8 cellular contexts compared by ENCODE assay signal in the genomic region with DNA sequence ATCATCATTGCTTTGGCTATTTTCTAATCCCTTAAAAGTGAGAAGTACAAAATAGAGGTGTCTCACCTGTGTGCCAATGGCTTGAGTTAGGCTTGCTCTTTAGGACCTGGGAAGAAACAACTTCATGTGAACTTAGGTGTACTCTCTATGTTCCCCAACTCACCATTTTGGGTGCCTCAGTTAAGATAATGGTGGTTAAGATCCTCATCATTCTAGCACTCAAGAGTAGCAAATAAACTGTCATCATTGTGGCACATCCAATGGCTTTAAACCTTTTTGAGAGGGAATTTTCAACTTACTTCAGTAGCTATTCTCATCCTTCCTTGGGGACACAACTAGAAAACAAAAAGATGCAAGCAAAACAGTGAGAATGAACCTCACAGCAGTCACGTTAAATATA. TPM values are rescaled to one million over a fixed set of nuclear protein-coding genes. Genes with fewer than 3 reads are reported as not detected.
A peak's percentile ranks its signal among the peaks of the same experiment; 100 is the strongest.
DNase-seq lines count a peak whose midpoint lies in the region; ATAC-seq, FAIRE-seq and TF ChIP-seq lines count a peak whose summit lies in the region.

No MANE protein-coding gene starts in this region.

- peaks cover 38% of the 10 kb centered on the region for H4K20me1 ChIP-seq in HepG2 (ENCODE audit: insufficient read depth, low read length)

- H3K27me3 ChIP-seq in left ventricle myocardium inferior (ENCODE audit: low read depth) (no peaks in the 10 kb centered on the region), HepG2 (ENCODE audit: control insufficient read depth in 1 of 2, insufficient read depth in 2 of 2, low read length in 2 of 2) (no peaks in the 10 kb centered on the region; a peak in 1 of 5 replicates), upper lobe of right lung (no peaks in the 10 kb centered on the region)

- no peaks in the 10 kb centered on the region for H3K9me3 Mint-ChIP-seq in activated naive CD8-positive, alpha-beta T cell treated with anti-CD3 and anti-CD28 coated beads, Interleukin-2, amount 50 U/mL, for 24 hours

- H3K27me3 Mint-ChIP-seq in activated naive CD8-positive, alpha-beta T cell treated with anti-CD3 and anti-CD28 coated beads, Interleukin-2, amount 50 U/mL, for 24 hours, result peaks cover 8% of the 10 kb centered on the region

- peak overlapping the region; percentile 87 for H3K4me2 ChIP-seq in HepG2 (ENCODE audit: low read depth, low read length)

- BruUV-seq in HepG2 (replicated peaks; lab: Mats Ljungman, UMichigan), result no TSS peak

- in situ Hi-C loops in HepG2 (cut with HindIII; ENCODE audit: extremely low pct_ligation_motif_present, low pct_unique_long_range_greater_than_20kb), result loop anchor here (10.0 kb wide), 1 partner anchor 208 kb away; no protein-coding TSS in a partner anchor

- no peak overlapping the region for H2AFZ ChIP-seq in HepG2 (ENCODE audit: low read length)

- CTCF ChIA-PET in HepG2 (lab: Yijun Ruan, JAX; ENCODE audit: low intra/inter-chr PET ratio, low total read pairs), result no interaction called here

- no peak for TF ChIP-seq EP300 in HepG2 (IDR thresholded peaks at IDR 0.05; ENCODE audit: low read depth in 2 of 2, low read length in 2 of 2)
- no peak for TF ChIP-seq EP300 in HepG2 (CRISPR knock-in tag; IDR thresholded peaks at IDR 0.05; ENCODE audit: borderline replicate concordance)

- peak overlapping the region; percentile 100 for H3K27ac Mint-ChIP-seq in activated naive CD8-positive, alpha-beta T cell treated with anti-CD3 and anti-CD28 coated beads, Interleukin-2, amount 50 U/mL, for 24 hours

- H3K79me2 ChIP-seq in HepG2 (ENCODE audit: insufficient read depth, low read length), result peaks cover 28% of the 10 kb centered on the region

- no peak for TF ChIP-seq RAD21 in HepG2 (CRISPR knock-in tag; IDR thresholded peaks at IDR 0.05)

- POLR2A ChIA-PET in HepG2 (lab: Yijun Ruan, JAX), result interaction anchor here (1.6 to 3.2 kb wide), 3 partner anchors 51 to 389 kb away, joined by 5 to 25 read pairs (median 18); partner anchors contain the start of genes PRDX6 and SERPINC1

- peak overlapping the region; percentile 99 for H3K27ac ChIP-seq in left ventricle myocardium inferior (replicated peaks)
- H3K27ac ChIP-seq in HepG2 (ENCODE audit: extremely low read length, insufficient read depth, low read length), result peak overlapping the region; percentile 91
- H3K27ac ChIP-seq in upper lobe of right lung, result peak overlapping the region; percentile 96

- intact Hi-C loops in left ventricle myocardium inferior (cut with micrococcal nuclease) (no loop called here), Right ventricle myocardium inferior (cut with DNase I) (loop anchor here (5.0 kb wide), 1 partner anchor 156 kb away; the partner anchor contains the start of gene RC3H1), HepG2 (cut with micrococcal nuclease; ENCODE audit: unreplicated experiment) (loop anchor here (5.0 kb wide), 1 partner anchor 61 kb away; no protein-coding TSS in a partner anchor), upper lobe of right lung (cut with DNase I) (no loop called here)

- no peak for ATAC-seq in Right ventricle myocardium inferior
- no peak for ATAC-seq in activated naive CD8-positive, alpha-beta T cell treated with anti-CD3 and anti-CD28 coated beads, Interleukin-2, amount 50 U/mL, for 24 hours
- ATAC-seq in HepG2, result no peak
- ATAC-seq in upper lobe of right lung, result no peak
- ATAC-seq in GM18867 (IDR thresholded peaks at IDR 0.05; ENCODE audit: unreplicated experiment), result no peak
- no peak for ATAC-seq in HG02610 (IDR thresholded peaks at IDR 0.05; ENCODE audit: unreplicated experiment)

- H3K9ac ChIP-seq in HepG2 (ENCODE audit: insufficient read depth, low read depth, low read length), result peak overlapping the region; percentile 95

- 0% methylated on average over 1 of the region's 1 CpG for WGBS in HepG2 (ENCODE audit: low lambda C conversion rate)

- peaks cover 66% of the 10 kb centered on the region for H3K36me3 Mint-ChIP-seq in activated naive CD8-positive, alpha-beta T cell treated with anti-CD3 and anti-CD28 coated beads, Interleukin-2, amount 50 U/mL, for 24 hours (ENCODE audit: low read depth)

- FAIRE-seq in HepG2 (lab: Jason Lieb, UNC), result no peak

- H3K36me3 ChIP-seq in left ventricle myocardium inferior, result peaks cover 51% of the 10 kb centered on the region
- H3K36me3 ChIP-seq in HepG2 (replicated peaks in 1 of 2; ENCODE audit: control insufficient read depth in 1 of 2, insufficient read depth in 2 of 2, low read length in 2 of 2), result peaks cover 4 to 49% of the 10 kb centered on the region in 2 experiments
- peaks cover 44% of the 10 kb centered on the region for H3K36me3 ChIP-seq in upper lobe of right lung

- no peak for DNase-seq in left ventricle myocardium inferior
- no peak for DNase-seq in Right ventricle myocardium inferior (ENCODE audit: missing footprints)
- DNase-seq in activated naive CD8-positive, alpha-beta T cell treated with anti-CD3 and anti-CD28 coated beads, Interleukin-2, amount 50 U/mL, for 24 hours, result no peak
- no peak for DNase-seq in HepG2 (ENCODE audit: low spot score)
- no peak for DNase-seq in upper lobe of right lung
- no peak for DNase-seq in OCI-M2 (lab: John Stamatoyannopoulos, UW; ENCODE audit: unreplicated experiment)

- H3K4me3 Mint-ChIP-seq in activated naive CD8-positive, alpha-beta T cell treated with anti-CD3 and anti-CD28 coated beads, Interleukin-2, amount 50 U/mL, for 24 hours, result peak overlapping the region; percentile 99

- peaks cover 70% of the 10 kb centered on the region for H3K4me1 ChIP-seq in left ventricle myocardium inferior
- peaks cover 43% of the 10 kb centered on the region for H3K4me1 ChIP-seq in HepG2 (ENCODE audit: insufficient read depth, low read length)
- H3K4me1 ChIP-seq in upper lobe of right lung, result peaks cover 48% of the 10 kb centered on the region

- H3K9me3 ChIP-seq in left ventricle myocardium inferior (replicated peaks) (no peaks in the 10 kb centered on the region), HepG2 (ENCODE audit: low read length) (no peaks in the 10 kb centered on the region), upper lobe of right lung (no peaks in the 10 kb centered on the region)

- TF ChIP-seq CTCF in left ventricle myocardium inferior (IDR thresholded peaks at IDR 0.05; ENCODE audit: borderline replicate concordance), result no peak
- no peak for TF ChIP-seq CTCF in HepG2 (CRISPR knock-in tag; IDR thresholded peaks at IDR 0.05)
- no peak for TF ChIP-seq CTCF in upper lobe of right lung (IDR thresholded peaks at IDR 0.05)

- peaks cover 72% of the 10 kb centered on the region for H3K4me1 Mint-ChIP-seq in activated naive CD8-positive, alpha-beta T cell treated with anti-CD3 and anti-CD28 coated beads, Interleukin-2, amount 50 U/mL, for 24 hours

- TF ChIP-seq POLR2A in HepG2 (IDR thresholded peaks at IDR 0.05; ENCODE audit: insufficient read depth in 1 of 2, low read depth in 2 of 2, low read length in 2 of 2), result no peak

- H3K4me3 ChIP-seq in left ventricle myocardium inferior (peak overlapping the region; percentile 95), HepG2 (replicated peaks in 1 of 3; ENCODE audit: insufficient read depth in 1 of 3, low read depth in 2 of 3, low read length in 3 of 3) (peak overlapping the region; percentile 58 to 98 (median 85)), upper lobe of right lung (peak overlapping the region; percentile 92)

RNA-seq across cellular contexts. Expression of gene GAS5, which starts 1.3 kb away (rescaled TPM):
- 50.5 TPM for total RNA-seq in left ventricle myocardium inferior
- total RNA-seq in Right ventricle myocardium inferior, result 46.4 TPM
- 184 and 352 TPM in 2 replicates for total RNA-seq in HepG2 (2016; rRNA removed; fragmentation: Illumina TruSeq; extraction: Trizol)
- 468 and 530 TPM in 2 replicates for total RNA-seq in HepG2 (2016; cell fraction: cytosol; rRNA removed; fragmentation: Illumina TruSeq; extraction: Trizol; ENCODE audit: low read depth)
- 176 and 342 TPM in 2 replicates for total RNA-seq in HepG2 (2016; cell fraction: insoluble cytoplasmic fraction; rRNA removed; fragmentation: Illumina TruSeq; extraction: Trizol)
- total RNA-seq in HepG2 (2016; cell fraction: membrane; rRNA removed; fragmentation: Illumina TruSeq; extraction: Trizol), result 493 and 530 TPM in 2 replicates
- total RNA-seq in HepG2 (2016; cell fraction: nucleus; rRNA removed; fragmentation: Illumina TruSeq; extraction: Trizol), result 518 and 556 TPM in 2 replicates
- 687 and 738 TPM in 2 replicates for polyA plus RNA-seq in HepG2 (2011; rRNA removed)
- polyA plus RNA-seq in HepG2 (2011; cell fraction: cytosol; rRNA removed), result 564 and 847 TPM in 2 replicates
- polyA plus RNA-seq in HepG2 (2011; cell fraction: nucleus; rRNA removed), result 400 and 532 TPM in 2 replicates
- 512 and 724 TPM in 2 replicates for polyA plus RNA-seq in HepG2 (2012)
- polyA plus RNA-seq in HepG2 (2016; cell fraction: cytosol; fragmentation: Illumina TruSeq; extraction: Trizol; ENCODE audit: low read depth), result 421 and 462 TPM in 2 replicates
- 132 and 134 TPM in 2 replicates for polyA plus RNA-seq in HepG2 (2016; cell fraction: insoluble cytoplasmic fraction; fragmentation: Illumina TruSeq; extraction: Trizol; ENCODE audit: low read depth)
- 376 and 391 TPM in 2 replicates for polyA plus RNA-seq in HepG2 (2016; cell fraction: membrane; fragmentation: Illumina TruSeq; extraction: Trizol; ENCODE audit: low read depth)
- 612 and 634 TPM in 2 replicates for polyA plus RNA-seq in HepG2 (2016; cell fraction: nucleus; fragmentation: Illumina TruSeq; extraction: Trizol; ENCODE audit: insufficient read depth, low read depth)
- polyA minus RNA-seq in HepG2 (2011; rRNA and poly(A)+ RNA removed; ENCODE audit: low replicate concordance), result 146 and 679 TPM in 2 replicates
- polyA minus RNA-seq in HepG2 (2011; cell fraction: cytosol; rRNA and poly(A)+ RNA removed), result 112 and 117 TPM in 2 replicates
- 1,094 and 1,103 TPM in 2 replicates for polyA minus RNA-seq in HepG2 (2011; cell fraction: nucleus; rRNA and poly(A)+ RNA removed)
- 310 TPM for total RNA-seq in upper lobe of right lung

RNA-seq across cellular contexts. Expression of gene ZBTB37, which starts 1.7 kb away (rescaled TPM):
- total RNA-seq in left ventricle myocardium inferior, result 7.6 TPM
- 7.7 TPM for total RNA-seq in Right ventricle myocardium inferior
- 7.7 and 10.7 TPM in 2 replicates for total RNA-seq in HepG2 (2016; rRNA removed; fragmentation: Illumina TruSeq; extraction: Trizol)
- total RNA-seq in HepG2 (2016; cell fraction: cytosol; rRNA removed; fragmentation: Illumina TruSeq; extraction: Trizol; ENCODE audit: low read depth), result 0.61 and 0.97 TPM in 2 replicates
- total RNA-seq in HepG2 (2016; cell fraction: insoluble cytoplasmic fraction; rRNA removed; fragmentation: Illumina TruSeq; extraction: Trizol), result 7.5 and 9.9 TPM in 2 replicates
- 3.4 and 3.6 TPM in 2 replicates for total RNA-seq in HepG2 (2016; cell fraction: membrane; rRNA removed; fragmentation: Illumina TruSeq; extraction: Trizol)
- total RNA-seq in HepG2 (2016; cell fraction: nucleus; rRNA removed; fragmentation: Illumina TruSeq; extraction: Trizol), result 12.5 and 13.1 TPM in 2 replicates
- polyA plus RNA-seq in HepG2 (2011; rRNA removed), result 1.9 and 2.6 TPM in 2 replicates
- 0.75 and 0.81 TPM in 2 replicates for polyA plus RNA-seq in HepG2 (2011; cell fraction: cytosol; rRNA removed)
- 3.3 and 4.0 TPM in 2 replicates for polyA plus RNA-seq in HepG2 (2011; cell fraction: nucleus; rRNA removed)
- 1.6 and 1.9 TPM in 2 replicates for polyA plus RNA-seq in HepG2 (2012)
- polyA plus RNA-seq in HepG2 (2016; cell fraction: cytosol; fragmentation: Illumina TruSeq; extraction: Trizol; ENCODE audit: low read depth), result 0.12 and 0.14 TPM in 2 replicates
- 1.4 and 1.9 TPM in 2 replicates for polyA plus RNA-seq in HepG2 (2016; cell fraction: insoluble cytoplasmic fraction; fragmentation: Illumina TruSeq; extraction: Trizol; ENCODE audit: low read depth)
- polyA plus RNA-seq in HepG2 (2016; cell fraction: membrane; fragmentation: Illumina TruSeq; extraction: Trizol; ENCODE audit: low read depth), result 0.26 and 0.34 TPM in 2 replicates
- polyA plus RNA-seq in HepG2 (2016; cell fraction: nucleus; fragmentation: Illumina TruSeq; extraction: Trizol; ENCODE audit: insufficient read depth, low read depth), result 5.4 and 5.5 TPM in 2 replicates
- 11.7 and 14.4 TPM in 2 replicates for polyA minus RNA-seq in HepG2 (2011; rRNA and poly(A)+ RNA removed; ENCODE audit: low replicate concordance)
- polyA minus RNA-seq in HepG2 (2011; cell fraction: cytosol; rRNA and poly(A)+ RNA removed), result 4.0 and 4.2 TPM in 2 replicates
- 20.0 and 21.6 TPM in 2 replicates for polyA minus RNA-seq in HepG2 (2011; cell fraction: nucleus; rRNA and poly(A)+ RNA removed)
- 14.7 TPM for total RNA-seq in upper lobe of right lung

RNA-seq across cellular contexts. Expression of gene CENPL, which starts 41.8 kb away (rescaled TPM):
- total RNA-seq in left ventricle myocardium inferior, result 4.2 TPM
- total RNA-seq in Right ventricle myocardium inferior, result 3.3 TPM
- 14.2 and 17.9 TPM in 2 replicates for total RNA-seq in HepG2 (2016; rRNA removed; fragmentation: Illumina TruSeq; extraction: Trizol)
- total RNA-seq in HepG2 (2016; cell fraction: cytosol; rRNA removed; fragmentation: Illumina TruSeq; extraction: Trizol; ENCODE audit: low read depth), result 3.6 and 3.8 TPM in 2 replicates
- 16.3 and 18.9 TPM in 2 replicates for total RNA-seq in HepG2 (2016; cell fraction: insoluble cytoplasmic fraction; rRNA removed; fragmentation: Illumina TruSeq; extraction: Trizol)
- total RNA-seq in HepG2 (2016; cell fraction: membrane; rRNA removed; fragmentation: Illumina TruSeq; extraction: Trizol), result 10.5 and 11.6 TPM in 2 replicates
- 10.3 and 16.2 TPM in 2 replicates for total RNA-seq in HepG2 (2016; cell fraction: nucleus; rRNA removed; fragmentation: Illumina TruSeq; extraction: Trizol)
- polyA plus RNA-seq in HepG2 (2011; rRNA removed), result 2.4 and 4.4 TPM in 2 replicates
- polyA plus RNA-seq in HepG2 (2011; cell fraction: cytosol; rRNA removed), result 1.9 and 2.1 TPM in 2 replicates
- 1.3 and 1.7 TPM in 2 replicates for polyA plus RNA-seq in HepG2 (2011; cell fraction: nucleus; rRNA removed)
- polyA plus RNA-seq in HepG2 (2012), result 2.7 and 3.3 TPM in 2 replicates
- 1.3 and 1.6 TPM in 2 replicates for polyA plus RNA-seq in HepG2 (2016; cell fraction: cytosol; fragmentation: Illumina TruSeq; extraction: Trizol; ENCODE audit: low read depth)
- 10.4 and 11.4 TPM in 2 replicates for polyA plus RNA-seq in HepG2 (2016; cell fraction: insoluble cytoplasmic fraction; fragmentation: Illumina TruSeq; extraction: Trizol; ENCODE audit: low read depth)
- polyA plus RNA-seq in HepG2 (2016; cell fraction: membrane; fragmentation: Illumina TruSeq; extraction: Trizol; ENCODE audit: low read depth), result 4.1 and 4.4 TPM in 2 replicates
- polyA plus RNA-seq in HepG2 (2016; cell fraction: nucleus; fragmentation: Illumina TruSeq; extraction: Trizol; ENCODE audit: insufficient read depth, low read depth), result 9.8 and 11.4 TPM in 2 replicates
- 8.2 and 23.6 TPM in 2 replicates for polyA minus RNA-seq in HepG2 (2011; rRNA and poly(A)+ RNA removed; ENCODE audit: low replicate concordance)
- 6.1 and 6.2 TPM in 2 replicates for polyA minus RNA-seq in HepG2 (2011; cell fraction: cytosol; rRNA and poly(A)+ RNA removed)
- polyA minus RNA-seq in HepG2 (2011; cell fraction: nucleus; rRNA and poly(A)+ RNA removed), result 10.8 and 17.0 TPM in 2 replicates
- total RNA-seq in upper lobe of right lung, result 4.3 TPM

RNA-seq across cellular contexts. Expression of gene DARS2, which starts 42.0 kb away (rescaled TPM):
- total RNA-seq in left ventricle myocardium inferior (15.1 TPM), Right ventricle myocardium inferior (13.5 TPM), HepG2 (2016; rRNA removed; fragmentation: Illumina TruSeq; extraction: Trizol) (27.7 and 45.4 TPM in 2 replicates), upper lobe of right lung (14.6 TPM)
- 4.1 and 4.2 TPM in 2 replicates for total RNA-seq in HepG2 (2016; cell fraction: cytosol; rRNA removed; fragmentation: Illumina TruSeq; extraction: Trizol; ENCODE audit: low read depth)
- total RNA-seq in HepG2 (2016; cell fraction: insoluble cytoplasmic fraction; rRNA removed; fragmentation: Illumina TruSeq; extraction: Trizol), result 28.4 and 45.5 TPM in 2 replicates
- total RNA-seq in HepG2 (2016; cell fraction: membrane; rRNA removed; fragmentation: Illumina TruSeq; extraction: Trizol), result 7.9 and 9.7 TPM in 2 replicates
- total RNA-seq in HepG2 (2016; cell fraction: nucleus; rRNA removed; fragmentation: Illumina TruSeq; extraction: Trizol), result 21.0 and 21.8 TPM in 2 replicates
- polyA plus RNA-seq in HepG2 (2011; rRNA removed), result 14.3 and 17.6 TPM in 2 replicates
- polyA plus RNA-seq in HepG2 (2011; cell fraction: cytosol; rRNA removed), result 10.0 and 12.6 TPM in 2 replicates
- polyA plus RNA-seq in HepG2 (2011; cell fraction: nucleus; rRNA removed), result 11.5 and 12.4 TPM in 2 replicates
- polyA plus RNA-seq in HepG2 (2012), result 8.7 and 15.5 TPM in 2 replicates
- 1.4 TPM in 2 replicates for polyA plus RNA-seq in HepG2 (2016; cell fraction: cytosol; fragmentation: Illumina TruSeq; extraction: Trizol; ENCODE audit: low read depth)
- 43.8 and 44.7 TPM in 2 replicates for polyA plus RNA-seq in HepG2 (2016; cell fraction: insoluble cytoplasmic fraction; fragmentation: Illumina TruSeq; extraction: Trizol; ENCODE audit: low read depth)
- polyA plus RNA-seq in HepG2 (2016; cell fraction: membrane; fragmentation: Illumina TruSeq; extraction: Trizol; ENCODE audit: low read depth), result 3.6 and 4.6 TPM in 2 replicates
- 20.8 and 21.4 TPM in 2 replicates for polyA plus RNA-seq in HepG2 (2016; cell fraction: nucleus; fragmentation: Illumina TruSeq; extraction: Trizol; ENCODE audit: insufficient read depth, low read depth)
- polyA minus RNA-seq in HepG2 (2011; rRNA and poly(A)+ RNA removed; ENCODE audit: low replicate concordance), result 23.7 and 62.2 TPM in 2 replicates
- polyA minus RNA-seq in HepG2 (2011; cell fraction: cytosol; rRNA and poly(A)+ RNA removed), result 16.4 and 18.7 TPM in 2 replicates
- 25.4 and 29.5 TPM in 2 replicates for polyA minus RNA-seq in HepG2 (2011; cell fraction: nucleus; rRNA and poly(A)+ RNA removed)

RNA-seq across cellular contexts. Expression of gene SERPINC1, which starts 50.7 kb away (rescaled TPM):
- not detected for total RNA-seq in left ventricle myocardium inferior
- total RNA-seq in Right ventricle myocardium inferior, result 0.46 TPM
- total RNA-seq in HepG2 (2016; rRNA removed; fragmentation: Illumina TruSeq; extraction: Trizol), result 107 and 205 TPM in 2 replicates
- 28.3 and 30.3 TPM in 2 replicates for total RNA-seq in HepG2 (2016; cell fraction: cytosol; rRNA removed; fragmentation: Illumina TruSeq; extraction: Trizol; ENCODE audit: low read depth)
- 108 and 201 TPM in 2 replicates for total RNA-seq in HepG2 (2016; cell fraction: insoluble cytoplasmic fraction; rRNA removed; fragmentation: Illumina TruSeq; extraction: Trizol)
- 48.9 and 54.3 TPM in 2 replicates for total RNA-seq in HepG2 (2016; cell fraction: membrane; rRNA removed; fragmentation: Illumina TruSeq; extraction: Trizol)
- 132 and 161 TPM in 2 replicates for total RNA-seq in HepG2 (2016; cell fraction: nucleus; rRNA removed; fragmentation: Illumina TruSeq; extraction: Trizol)
- 142 and 156 TPM in 2 replicates for polyA plus RNA-seq in HepG2 (2011; rRNA removed)
- 97.8 and 129 TPM in 2 replicates for polyA plus RNA-seq in HepG2 (2011; cell fraction: cytosol; rRNA removed)
- polyA plus RNA-seq in HepG2 (2011; cell fraction: nucleus; rRNA removed), result 61.6 and 79.0 TPM in 2 replicates
- polyA plus RNA-seq in HepG2 (2012), result 101 and 161 TPM in 2 replicates
- polyA plus RNA-seq in HepG2 (2016; cell fraction: cytosol; fragmentation: Illumina TruSeq; extraction: Trizol; ENCODE audit: low read depth), result 35.4 and 37.9 TPM in 2 replicates
- polyA plus RNA-seq in HepG2 (2016; cell fraction: insoluble cytoplasmic fraction; fragmentation: Illumina TruSeq; extraction: Trizol; ENCODE audit: low read depth), result 101 and 108 TPM in 2 replicates
- 43.2 and 51.7 TPM in 2 replicates for polyA plus RNA-seq in HepG2 (2016; cell fraction: membrane; fragmentation: Illumina TruSeq; extraction: Trizol; ENCODE audit: low read depth)
- 186 and 191 TPM in 2 replicates for polyA plus RNA-seq in HepG2 (2016; cell fraction: nucleus; fragmentation: Illumina TruSeq; extraction: Trizol; ENCODE audit: insufficient read depth, low read depth)
- 66.3 TPM in 1 of 2 replicates, not detected in the other for polyA minus RNA-seq in HepG2 (2011; rRNA and poly(A)+ RNA removed; ENCODE audit: low replicate concordance)
- polyA minus RNA-seq in HepG2 (2011; cell fraction: cytosol; rRNA and poly(A)+ RNA removed), result 34.2 and 44.7 TPM in 2 replicates
- polyA minus RNA-seq in HepG2 (2011; cell fraction: nucleus; rRNA and poly(A)+ RNA removed), result 32.8 and 42.0 TPM in 2 replicates
- total RNA-seq in upper lobe of right lung, result not detected

Comparison
In these comparisons a context has a peak if more than half of its experiments do, and no peak if none do; other contexts are left out.
1. intact Hi-C loops: an anchor here in Right ventricle myocardium inferior (5.0 kb wide) and HepG2 (5.0 kb wide); none called in left ventricle myocardium inferior and upper lobe of right lung.